8 cellular contexts compared by ENCODE assay signal in the genomic region with DNA sequence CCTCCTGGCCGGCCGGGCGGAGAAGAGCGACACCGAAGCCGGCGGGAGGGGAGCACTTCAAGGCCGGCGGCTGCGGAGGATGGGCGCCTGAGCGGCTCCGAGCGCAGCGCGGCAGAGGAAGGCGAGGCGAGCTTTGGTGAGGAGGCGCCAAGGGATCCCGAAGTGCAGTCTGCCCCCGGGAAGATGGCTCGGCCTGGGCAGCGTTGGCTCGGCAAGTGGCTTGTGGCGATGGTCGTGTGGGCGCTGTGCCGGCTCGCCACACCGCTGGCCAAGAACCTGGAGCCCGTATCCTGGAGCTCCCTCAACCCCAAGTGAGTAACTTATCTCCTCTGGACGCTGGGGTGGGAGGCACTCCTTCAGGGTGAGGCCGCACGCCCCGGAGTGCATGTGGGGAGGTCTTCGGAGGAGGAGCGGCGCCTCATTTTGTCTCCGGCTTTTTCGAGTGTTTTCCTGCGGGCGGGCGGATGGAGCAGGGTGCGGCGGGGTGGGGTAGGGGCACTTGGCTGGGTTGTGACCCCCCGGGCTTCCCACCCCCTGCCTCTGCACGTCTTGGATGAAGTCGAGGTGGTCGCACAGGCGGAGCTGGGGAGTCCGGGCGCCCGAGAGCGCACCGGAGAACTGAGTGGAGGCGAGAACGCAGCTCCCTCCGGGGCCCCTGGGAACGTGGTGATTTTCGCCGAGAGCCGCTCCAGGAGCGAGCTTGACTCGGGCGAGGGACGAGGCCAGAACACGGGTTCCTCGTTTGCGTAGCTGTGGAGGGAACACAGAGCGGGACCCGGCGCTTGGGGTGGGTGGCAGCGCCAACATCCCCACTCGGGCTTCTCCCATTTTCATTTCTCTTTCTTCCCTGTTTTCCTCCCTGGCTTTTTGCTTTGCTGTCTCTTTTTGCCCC. TPM values are rescaled to one million over a fixed set of nuclear protein-coding genes. Genes with fewer than 3 reads are reported as not detected.
DNase-seq lines count a peak whose midpoint lies in the region; ATAC-seq and TF ChIP-seq lines count a peak whose summit lies in the region.

No MANE protein-coding gene starts in this region.

- DNase-seq in activated CD4-positive, alpha-beta T cell treated with anti-CD3 and anti-CD28 coated beads for 48 hours = peak; percentile 34
- no peak for DNase-seq in activated CD4-positive, alpha-beta T cell treated with anti-CD3 and anti-CD28 coated beads, Interleukin-2, amount 50 U/mL, for 4 hours
- peak; percentile 12 for DNase-seq in activated CD4-positive, alpha-beta T cell treated with anti-CD3 and anti-CD28 coated beads, Interleukin-2, amount 10 ng/mL, durations not matched to agents 7 days and 5 days
- peak; percentile 12 for DNase-seq in fibroblast of mammary gland (ENCODE audit: low read depth)
- no peak for DNase-seq in neural crest cell (ENCODE audit: low read depth, low spot score)
- DNase-seq in NCI-H187 (lab: John Stamatoyannopoulos, UW) = no peak

- peak overlapping the region; percentile 78 for H3K4me3 Mint-ChIP-seq in activated CD4-positive, alpha-beta T cell treated with anti-CD3 and anti-CD28 coated beads, Interleukin-2, amount 10 ng/mL, durations not matched to agents 7 days and 5 days
- peak overlapping the region; percentile 92 for H3K4me3 Mint-ChIP-seq in neural crest cell

- CTCF ChIA-PET in activated CD4-positive, alpha-beta T cell treated with anti-CD3 and anti-CD28 coated beads, Interleukin-2, amount 10 ng/mL, durations not matched to agents 7 days and 5 days (lab: Charles Lee) = interaction anchor here (1.2 to 1.5 kb wide), 2 partner anchors 7 to 87 kb away, joined by 3 to 5 read pairs; no protein-coding TSS in a partner anchor

- peaks cover 3% of the 10 kb centered on the region for H3K27me3 Mint-ChIP-seq in activated CD4-positive, alpha-beta T cell treated with anti-CD3 and anti-CD28 coated beads, Interleukin-2, amount 10 ng/mL, durations not matched to agents 7 days and 5 days
- H3K27me3 Mint-ChIP-seq in neural crest cell (ENCODE audit: low read depth) = peaks cover 2% of the 10 kb centered on the region

- no peak for ATAC-seq in HG03520 (IDR thresholded peaks at IDR 0.05; ENCODE audit: unreplicated experiment)
- ATAC-seq in GM21576 (IDR thresholded peaks at IDR 0.05; ENCODE audit: unreplicated experiment) = no peak

- H3K9me3 Mint-ChIP-seq in activated CD4-positive, alpha-beta T cell treated with anti-CD3 and anti-CD28 coated beads, Interleukin-2, amount 10 ng/mL, durations not matched to agents 7 days and 5 days = no peaks in the 10 kb centered on the region
- no peaks in the 10 kb centered on the region for H3K9me3 Mint-ChIP-seq in neural crest cell

- peak overlapping the region; percentile 65 for H3K4me3 ChIP-seq in fibroblast of mammary gland (ENCODE audit: control insufficient read depth, low read depth, low read length)

- H3K36me3 Mint-ChIP-seq in activated CD4-positive, alpha-beta T cell treated with anti-CD3 and anti-CD28 coated beads, Interleukin-2, amount 10 ng/mL, durations not matched to agents 7 days and 5 days (ENCODE audit: low read depth) = no peaks in the 10 kb centered on the region
- H3K36me3 Mint-ChIP-seq in neural crest cell (ENCODE audit: low read depth) = peaks cover 2% of the 10 kb centered on the region

- POLR2A ChIA-PET in activated CD4-positive, alpha-beta T cell treated with anti-CD3 and anti-CD28 coated beads, Interleukin-2, amount 10 ng/mL, durations not matched to agents 7 days and 5 days (lab: Charles Lee) = no interaction called here

- H3K4me1 Mint-ChIP-seq in activated CD4-positive, alpha-beta T cell treated with anti-CD3 and anti-CD28 coated beads, Interleukin-2, amount 10 ng/mL, durations not matched to agents 7 days and 5 days = peaks cover 21% of the 10 kb centered on the region
- peaks cover 26% of the 10 kb centered on the region for H3K4me1 Mint-ChIP-seq in neural crest cell

- TF ChIP-seq CTCF in fibroblast of mammary gland (conservative IDR thresholded peaks at IDR 0.05; ENCODE audit: control insufficient read depth, insufficient read depth, low read depth, low read length) (no peak), neural crest cell (conservative IDR thresholded peaks at IDR 0.05) (no peak)

- no peak overlapping the region for H3K27ac Mint-ChIP-seq in activated CD4-positive, alpha-beta T cell treated with anti-CD3 and anti-CD28 coated beads, Interleukin-2, amount 10 ng/mL, durations not matched to agents 7 days and 5 days
- H3K27ac Mint-ChIP-seq in neural crest cell (ENCODE audit: unreplicated experiment) = no peak overlapping the region

RNA-seq across cellular contexts. Expression of gene EFNB1, which starts 1.0 kb away (rescaled TPM):
- total RNA-seq in activated CD4-positive, alpha-beta T cell treated with anti-CD3 and anti-CD28 coated beads, Interleukin-2, amount 10 ng/mL, durations not matched to agents 7 days and 5 days = 1 to 10 TPM; 3.8 to 4.6 TPM
- total RNA-seq in neural crest cell = 32.9 and 33.8 TPM in 2 replicates

Comparison
In these comparisons a context has a peak if more than half of its experiments do, and no peak if none do; other contexts are left out.
1. DNase-seq: peak in activated CD4-positive, alpha-beta T cell treated with anti-CD3 and anti-CD28 coated beads for 48 hours (single experiment), activated CD4-positive, alpha-beta T cell treated with anti-CD3 and anti-CD28 coated beads, Interleukin-2, amount 10 ng/mL, durations not matched to agents 7 days and 5 days (single experiment) and fibroblast of mammary gland (single experiment); none in activated CD4-positive, alpha-beta T cell treated with anti-CD3 and anti-CD28 coated beads, Interleukin-2, amount 50 U/mL, for 4 hours (0 of 2), neural crest cell (single experiment) and NCI-H187 (0 of 2).